17 cellular contexts compared by ENCODE assay signal in the genomic region with DNA sequence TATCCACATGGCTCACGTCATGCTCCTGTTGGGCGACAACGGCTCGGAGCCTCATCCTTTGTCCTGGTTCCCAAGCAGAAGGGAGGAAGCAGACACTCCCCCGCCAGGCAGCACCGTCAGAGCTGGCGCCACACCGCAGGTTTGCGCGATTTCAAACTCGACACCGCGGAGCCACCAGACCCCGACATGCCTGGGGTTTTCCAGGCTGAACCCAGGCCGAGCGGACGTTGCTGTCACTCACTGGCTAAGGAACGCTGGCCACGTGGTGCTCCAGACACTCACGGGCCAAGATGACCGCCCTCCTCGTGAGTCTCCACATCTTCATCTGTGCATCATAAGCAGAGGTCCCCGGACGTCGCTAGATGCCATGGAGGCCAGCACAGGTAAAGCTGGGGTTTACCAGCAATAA. TPM values are rescaled to one million over a fixed set of nuclear protein-coding genes. Genes with fewer than 3 reads are reported as not detected.
A peak's percentile ranks its signal among the peaks of the same experiment; 100 is the strongest.
DNase-seq lines count a peak whose midpoint lies in the region; ATAC-seq and TF ChIP-seq lines count a peak whose summit lies in the region.
"Had no signal": no experiment of that assay in that cellular context is flagged by ENCODE, and none has a peak within 500 bp of the region (broad histone marks: within the 10 kb centered on the region; RNA-seq: fewer than 3 reads in every experiment).

No MANE protein-coding gene starts in this region.

- H3K27me3 Mint-ChIP-seq in endodermal cell (ENCODE audit: insufficient read depth) (no peaks in the 10 kb centered on the region), osteocyte (ENCODE audit: unreplicated experiment) (peaks cover 5% of the 10 kb centered on the region)

- no peak overlapping the region for H3K4me3 ChIP-seq in RWPE2 (ENCODE audit: severe bottlenecking)
- no peak overlapping the region for H3K4me3 ChIP-seq in endodermal cell (ENCODE audit: low read length)
- no peak overlapping the region for H3K4me3 ChIP-seq in sigmoid colon
- no peak overlapping the region for H3K4me3 ChIP-seq in adrenal gland

- TF ChIP-seq CTCF in RWPE2 (IDR thresholded peaks at IDR 0.05; ENCODE audit: poor library complexity, severe bottlenecking) = no peak
- TF ChIP-seq CTCF in endodermal cell (conservative IDR thresholded peaks at IDR 0.05) = no peak
- no peak for TF ChIP-seq CTCF in osteocyte (IDR thresholded peaks at IDR 0.05)
- TF ChIP-seq CTCF in sigmoid colon (IDR thresholded peaks at IDR 0.05) = no peak
- no peak for TF ChIP-seq CTCF in adrenal gland (IDR thresholded peaks at IDR 0.05)

- H3K9ac ChIP-seq in endodermal cell (ENCODE audit: extremely low read depth, low read length, poor library complexity, severe bottlenecking) = no peak overlapping the region

- 96 to 97% methylated on average over 25 of the region's 25 CpGs for WGBS in endodermal cell (ENCODE audit: insufficient coverage in 1 of 2, insufficient read length in 1 of 2), 2 experiments
- 96% methylated on average over 25 of the region's 25 CpGs for WGBS in sigmoid colon, 2 donors
- 88 to 93% (median 89%) methylated on average over 25 of the region's 25 CpGs for WGBS in adrenal gland, 4 donors

- H3K27ac Mint-ChIP-seq in endodermal cell (peak overlapping the region; percentile 10), osteocyte (ENCODE audit: unreplicated experiment) (no peak overlapping the region)
- H3K27ac Mint-ChIP-seq: CD8-positive, alpha-beta memory T cell had no signal

- H3K4me3 Mint-ChIP-seq in endodermal cell (no peak overlapping the region), osteocyte (ENCODE audit: unreplicated experiment) (no peak overlapping the region)
- H3K4me3 Mint-ChIP-seq: CD8-positive, alpha-beta memory T cell had no signal

- TF ChIP-seq EP300 in sigmoid colon (IDR thresholded peaks at IDR 0.05) = no peak

- no peak for TF ChIP-seq POLR2A in sigmoid colon (IDR thresholded peaks at IDR 0.05)
- no peak for TF ChIP-seq POLR2A in adrenal gland (IDR thresholded peaks at IDR 0.05)

- H3K4me1 ChIP-seq in RWPE2 (ENCODE audit: insufficient read depth, poor library complexity, severe bottlenecking) (no peaks in the 10 kb centered on the region), endodermal cell (ENCODE audit: control insufficient read depth, insufficient read depth, low read length) (no peaks in the 10 kb centered on the region), sigmoid colon (no peaks in the 10 kb centered on the region), adrenal gland (replicated peaks in 1 of 2) (no peaks in the 10 kb centered on the region)

- no peaks in the 10 kb centered on the region for H3K4me1 Mint-ChIP-seq in endodermal cell
- H3K4me1 Mint-ChIP-seq in osteocyte (ENCODE audit: unreplicated experiment) = no peaks in the 10 kb centered on the region
- H3K4me1 Mint-ChIP-seq: CD8-positive, alpha-beta memory T cell had no signal

- intact Hi-C loops in sigmoid colon (cut with DNase I) (no loop called here), adrenal gland (cut with DNase I) (no loop called here)

- H3K9me3 ChIP-seq in RWPE2 (ENCODE audit: severe bottlenecking) = no peaks in the 10 kb centered on the region
- no peaks in the 10 kb centered on the region for H3K9me3 ChIP-seq in endodermal cell (ENCODE audit: control insufficient read depth, low read length)
- no peaks in the 10 kb centered on the region for H3K9me3 ChIP-seq in sigmoid colon
- no peaks in the 10 kb centered on the region for H3K9me3 ChIP-seq in adrenal gland (replicated peaks in 1 of 3)

- ATAC-seq in RWPE2 (ENCODE audit: low read depth) (no peak), GM19035 (IDR thresholded peaks at IDR 0.05; ENCODE audit: unreplicated experiment) (no peak)

- H3K27me3 ChIP-seq in RWPE2 (ENCODE audit: insufficient read depth, poor library complexity, severe bottlenecking) = no peaks in the 10 kb centered on the region
- H3K27me3 ChIP-seq in endodermal cell (ENCODE audit: control insufficient read depth, insufficient read depth, low read length, poor library complexity, severe bottlenecking) = no peaks in the 10 kb centered on the region
- H3K27me3 ChIP-seq in sigmoid colon = peaks cover 0 to 9% (median 7%) of the 10 kb centered on the region in 3 donors
- H3K27me3 ChIP-seq in adrenal gland = no peaks in the 10 kb centered on the region

- no peaks in the 10 kb centered on the region for H3K9me3 Mint-ChIP-seq in endodermal cell
- H3K9me3 Mint-ChIP-seq in osteocyte (ENCODE audit: unreplicated experiment) = peaks cover 9% of the 10 kb centered on the region

- H3K36me3 Mint-ChIP-seq in endodermal cell (ENCODE audit: low read depth) (no peaks in the 10 kb centered on the region), osteocyte (ENCODE audit: unreplicated experiment) (no peaks in the 10 kb centered on the region)

- H3K27ac ChIP-seq in RWPE2 (ENCODE audit: poor library complexity, severe bottlenecking) = no peak overlapping the region
- H3K27ac ChIP-seq in endodermal cell (ENCODE audit: low read depth, low read length) = no peak overlapping the region
- H3K27ac ChIP-seq in sigmoid colon = no peak overlapping the region
- no peak overlapping the region for H3K27ac ChIP-seq in adrenal gland

- DNase-seq in activated T-cell treated with anti-CD3 and anti-CD28 coated beads, Interleukin-2, amount 50 U/mL, for 1 hour = peak; percentile 15
- DNase-seq in activated T-cell treated with anti-CD3 and anti-CD28 coated beads for 4 hours (no peak), RWPE2 (ENCODE audit: low spot score) (peak; percentile 62), endodermal cell (peak; percentile 26), osteocyte (ENCODE audit: extremely low spot score, unreplicated experiment) (peak; percentile 82), sigmoid colon (no peak), adrenal gland (no peak)
- DNase-seq: C1 segment of cervical spinal cord; CD8-positive, alpha-beta memory T cell; DMS53; EL; NCI-H1105; NCI-H2081 treated with DMSO at 0.1 percent for 48 hours; NCI-H510A treated with DMSO at 0.1 percent for 48 hours; NCI-H774; Right ventricle myocardium superior had no signal

- no peaks in the 10 kb centered on the region for H3K36me3 ChIP-seq in RWPE2 (ENCODE audit: low read depth)
- H3K36me3 ChIP-seq in endodermal cell (ENCODE audit: control insufficient read depth, insufficient read depth, low read length) = no peaks in the 10 kb centered on the region
- no peaks in the 10 kb centered on the region for H3K36me3 ChIP-seq in sigmoid colon
- H3K36me3 ChIP-seq in adrenal gland (replicated peaks in 1 of 2) = no peaks in the 10 kb centered on the region

RNA-seq across cellular contexts. Expression of gene TERT, which starts 9.0 kb away (rescaled TPM):
- total RNA-seq in endodermal cell = 1 to 10 TPM; 7.1 to 9.8 TPM
- polyA plus RNA-seq in endodermal cell (2013, experiment 1 of 2) = 3.0 TPM
- polyA plus RNA-seq in endodermal cell (2013, experiment 2 of 2) = 2.3 TPM
- not detected in 2 replicates for total RNA-seq in osteocyte
- not detected for total RNA-seq in sigmoid colon
- polyA plus RNA-seq in sigmoid colon = 1 to 10 TPM in 1 of 3 donors, not detected in 2; 2.9 TPM
- under 1 TPM in 1 of 8 donors, not detected in 7; 0.29 TPM for total RNA-seq in adrenal gland
- polyA plus RNA-seq in adrenal gland = not detected
- total RNA-seq: Right ventricle myocardium superior had no signal
- polyA plus RNA-seq: CD8-positive, alpha-beta memory T cell had no signal

RNA-seq across cellular contexts. Expression of gene CLPTM1L, which starts 59.0 kb away (rescaled TPM):
- total RNA-seq in endodermal cell (10 to 100 TPM; 68.0 to 89.4 TPM), osteocyte (88.0 and 93.1 TPM in 2 replicates), sigmoid colon (10 to 100 TPM; 49.5 to 67.8 (median 58.9) TPM), adrenal gland (10 to 100 TPM; 61.8 to 96.5 (median 83.9) TPM)
- polyA plus RNA-seq in endodermal cell (2013, experiment 1 of 2) = 90.0 TPM
- 75.7 TPM for polyA plus RNA-seq in endodermal cell (2013, experiment 2 of 2)
- polyA plus RNA-seq in sigmoid colon (10 to 100 TPM; 33.1 to 90.5 (median 33.6) TPM), adrenal gland (10 to 100 TPM; 40.7 to 85.6 (median 50.7) TPM)

Comparison
In these comparisons a context has a peak if more than half of its experiments do, and no peak if none do; other contexts are left out.
1. DNase-seq: peak in activated T-cell treated with anti-CD3 and anti-CD28 coated beads, Interleukin-2, amount 50 U/mL, for 1 hour (single experiment), RWPE2 (single experiment), endodermal cell (single experiment) and osteocyte (single experiment); none in activated T-cell treated with anti-CD3 and anti-CD28 coated beads for 4 hours (single experiment), sigmoid colon (single experiment) and adrenal gland (0 of 7).